ENCODE assay signal across 27 cellular contexts in the genomic region with DNA sequence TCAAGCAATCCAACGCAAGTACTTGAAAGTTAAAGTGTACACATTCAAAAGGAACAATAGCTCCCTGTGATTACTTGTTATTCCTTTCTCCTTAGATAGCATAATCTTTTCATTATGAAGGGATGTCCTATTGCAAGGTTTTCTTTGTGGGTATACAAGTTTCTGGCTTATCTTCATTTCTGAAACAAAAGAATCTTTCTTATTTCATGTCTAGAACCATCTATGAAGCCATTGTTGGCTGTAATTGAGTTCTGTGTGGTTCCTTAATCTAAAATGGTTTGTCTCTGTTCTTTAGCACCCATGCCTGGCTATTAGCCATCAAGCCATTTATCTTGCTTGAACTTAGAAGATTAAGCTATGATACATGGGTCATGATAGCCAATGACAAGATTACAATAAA.
DNase-seq lines count a peak whose midpoint lies in the region; ATAC-seq, FAIRE-seq and TF ChIP-seq lines count a peak whose summit lies in the region.
"Had no signal": no experiment of that assay in that cellular context is flagged by ENCODE, and none has a peak within 500 bp of the region (broad histone marks: within the 10 kb centered on the region; RNA-seq: fewer than 3 reads in every experiment).

No MANE protein-coding gene starts in this region.

- no peak overlapping the region for H3K4me3 ChIP-seq in K562
- H3K4me3 ChIP-seq: A549; BLaER1 treated with 17β-estradiol and CSF1 and Interleukin-3, amounts not matched to agents 10 nM and 100 nM; GM23248 had no signal

- H3K36me3 Mint-ChIP-seq in progenitor cell of endocrine pancreas (ENCODE audit: insufficient read depth) (peaks cover 18% of the 10 kb centered on the region), WTC11 (peaks cover 5% of the 10 kb centered on the region)
- peaks cover 5 to 16% (median 12%) of the 10 kb centered on the region in 3 donors for H3K36me3 Mint-ChIP-seq in naive thymus-derived CD8-positive, alpha-beta T cell
- H3K36me3 Mint-ChIP-seq in activated naive CD4-positive, alpha-beta T cell treated with anti-CD3 and anti-CD28 coated beads, Interleukin-2, amount 50 U/mL, for 72 hours: peaks cover 0 to 10% of the 10 kb centered on the region in 2 donors

- no peak for TF ChIP-seq POLR2A in K562 (conservative IDR thresholded peaks at IDR 0.05)

- in situ Hi-C loops in K562 (cut with MboI): no loop called here

- no TSS peak for BruUV-seq in K562 (replicated peaks; lab: Mats Ljungman, UMichigan)

- no peak for TF ChIP-seq CTCF in K562 (IDR thresholded peaks at IDR 0.05 in 2 of 3, conservative IDR thresholded peaks at IDR 0.05 in 1 of 3; ENCODE audit: insufficient read depth in 2 of 3, low read depth in 1 of 3, low read length in 3 of 3)
- no peak for TF ChIP-seq CTCF in progenitor cell of endocrine pancreas (IDR thresholded peaks at IDR 0.05; ENCODE audit: unreplicated experiment)
- TF ChIP-seq CTCF in WTC11 (IDR thresholded peaks at IDR 0.05): no peak

- no peak overlapping the region for H3K4me2 ChIP-seq in K562 (ENCODE audit: insufficient read depth, low read length)
- H3K4me2 ChIP-seq: A549; BLaER1 treated with 17β-estradiol and CSF1 and Interleukin-3, amounts not matched to agents 10 nM and 100 nM had no signal

- peak overlapping the region; percentile 90 for H3K27ac Mint-ChIP-seq in progenitor cell of endocrine pancreas
- no peak overlapping the region for H3K27ac Mint-ChIP-seq in WTC11
- H3K27ac Mint-ChIP-seq in naive thymus-derived CD8-positive, alpha-beta T cell: no peak overlapping the region
- no peak overlapping the region for H3K27ac Mint-ChIP-seq in activated naive CD4-positive, alpha-beta T cell treated with anti-CD3 and anti-CD28 coated beads, Interleukin-2, amount 50 U/mL, for 72 hours
- H3K27ac Mint-ChIP-seq: CD4-positive, alpha-beta T cell had no signal

- DNase-seq in NCI-H82 (lab: John Stamatoyannopoulos, UW) (peak; percentile 25), NCI-H82 treated with DMSO at 0.1 percent for 48 hours (lab: John Stamatoyannopoulos, UW; ENCODE audit: unreplicated experiment) (no peak), K562 (ENCODE audit: extremely low read depth in 1 of 4, low spot score in 3 of 4) (no peak), progenitor cell of endocrine pancreas (ENCODE audit: low spot score, unreplicated experiment) (no peak), WTC11 (ENCODE audit: low spot score) (no peak)
- no peak for DNase-seq in naive thymus-derived CD8-positive, alpha-beta T cell
- no peak for DNase-seq in activated naive CD4-positive, alpha-beta T cell treated with anti-CD3 and anti-CD28 coated beads, Interleukin-2, amount 50 U/mL, for 72 hours (ENCODE audit: low spot score in 2 of 2)
- DNase-seq: 8988T; ACHN; AML-193; BE2C; Calu3; CD4-positive, alpha-beta T cell; CD8-positive, alpha-beta memory T cell; COR-L47; DMS53; DMS79 treated with DMSO at 0.1 percent for 48 hours; GF-D8; GM23248; H9 had no signal

- no peaks in the 10 kb centered on the region for H3K9me3 ChIP-seq in K562 (replicated peaks; ENCODE audit: control insufficient read depth, insufficient read depth, low read depth, low read length)
- H3K9me3 ChIP-seq: A549; BE2C; BLaER1 treated with 17β-estradiol and CSF1 and Interleukin-3, amounts not matched to agents 10 nM and 100 nM had no signal

- no peaks in the 10 kb centered on the region for H3K4me1 ChIP-seq in K562 (replicated peaks in 1 of 2; ENCODE audit: control insufficient read depth in 2 of 2, insufficient read depth in 2 of 2, low read length in 2 of 2)
- H3K4me1 ChIP-seq: BE2C had no signal

- CTCF ChIA-PET in K562 (lab: Yijun Ruan, JAX; ENCODE audit: low intra/inter-chr PET ratio) (no interaction called here), WTC11 (lab: Charles Lee) (no interaction called here)

- intact Hi-C loops in K562 (cut with micrococcal nuclease): no loop called here

- peaks cover 3% of the 10 kb centered on the region for H3K9me3 Mint-ChIP-seq in progenitor cell of endocrine pancreas (ENCODE audit: low read depth)
- H3K9me3 Mint-ChIP-seq in WTC11: no peaks in the 10 kb centered on the region
- no peaks in the 10 kb centered on the region for H3K9me3 Mint-ChIP-seq in naive thymus-derived CD8-positive, alpha-beta T cell
- H3K9me3 Mint-ChIP-seq in activated naive CD4-positive, alpha-beta T cell treated with anti-CD3 and anti-CD28 coated beads, Interleukin-2, amount 50 U/mL, for 72 hours: no peaks in the 10 kb centered on the region
- H3K9me3 Mint-ChIP-seq: CD14-positive monocyte; CD4-positive, alpha-beta T cell; CD8-positive, alpha-beta memory T cell; H9 had no signal

- no peaks in the 10 kb centered on the region for H4K20me1 ChIP-seq in K562 (replicated peaks; ENCODE audit: control insufficient read depth, insufficient read depth, low read length)
- H4K20me1 ChIP-seq: BLaER1 treated with 17β-estradiol and CSF1 and Interleukin-3, amounts not matched to agents 10 nM and 100 nM had no signal

- TF ChIP-seq EP300 in K562 (IDR thresholded peaks at IDR 0.05; ENCODE audit: low read length): no peak

- no peak overlapping the region for H3K27ac ChIP-seq in K562 (ENCODE audit: extremely low read depth, low read depth, low read length)
- H3K27ac ChIP-seq: BLaER1 treated with 17β-estradiol and CSF1 and Interleukin-3, amounts not matched to agents 10 nM and 100 nM; GM23248 had no signal

- peaks cover 28% of the 10 kb centered on the region for H3K4me1 Mint-ChIP-seq in progenitor cell of endocrine pancreas (ENCODE audit: low read depth)
- no peaks in the 10 kb centered on the region for H3K4me1 Mint-ChIP-seq in WTC11
- no peaks in the 10 kb centered on the region for H3K4me1 Mint-ChIP-seq in naive thymus-derived CD8-positive, alpha-beta T cell
- H3K4me1 Mint-ChIP-seq: CD14-positive monocyte; CD8-positive, alpha-beta memory T cell; H9 had no signal

- no peak overlapping the region for H3K9ac ChIP-seq in K562 (ENCODE audit: insufficient read depth in 1 of 2, low read depth in 2 of 2, low read length in 2 of 2)
- H3K9ac ChIP-seq: BLaER1 treated with 17β-estradiol and CSF1 and Interleukin-3, amounts not matched to agents 10 nM and 100 nM; GM23248 had no signal

- WGBS in K562 (ENCODE audit: insufficient coverage, low coverage, missing lambda C conversion rate): 7% methylated on average over 1 of the region's 1 CpG

- no peaks in the 10 kb centered on the region for H3K36me3 ChIP-seq in K562 (ENCODE audit: control insufficient read depth, insufficient read depth, low read length)
- H3K36me3 ChIP-seq: BE2C had no signal

- H2AFZ ChIP-seq in K562 (ENCODE audit: low read depth, low read length): no peak overlapping the region
- H2AFZ ChIP-seq: GM23248 had no signal

- ATAC-seq in K562 (no peak), WTC11 (no peak)
- ATAC-seq in naive thymus-derived CD8-positive, alpha-beta T cell: no peak
- ATAC-seq in activated naive CD4-positive, alpha-beta T cell treated with anti-CD3 and anti-CD28 coated beads, Interleukin-2, amount 50 U/mL, for 72 hours: no peak
- ATAC-seq: A549, HCT116 had no signal

- H3K4me3 Mint-ChIP-seq in progenitor cell of endocrine pancreas (ENCODE audit: low read depth) (no peak overlapping the region), WTC11 (no peak overlapping the region)
- no peak overlapping the region for H3K4me3 Mint-ChIP-seq in naive thymus-derived CD8-positive, alpha-beta T cell
- H3K4me3 Mint-ChIP-seq: CD14-positive monocyte; CD4-positive, alpha-beta T cell; CD8-positive, alpha-beta memory T cell; H9 had no signal

- no peaks in the 10 kb centered on the region for H3K27me3 ChIP-seq in K562 (ENCODE audit: control insufficient read depth in 2 of 2, insufficient read depth in 2 of 2, low read length in 2 of 2)
- H3K27me3 ChIP-seq: BE2C; BLaER1 treated with 17β-estradiol and CSF1 and Interleukin-3, amounts not matched to agents 10 nM and 100 nM had no signal

- POLR2A ChIA-PET in K562 (lab: Yijun Ruan, JAX) (no interaction called here), WTC11 (lab: Charles Lee) (no interaction called here)
- POLR2A ChIA-PET in naive thymus-derived CD8-positive, alpha-beta T cell (lab: Charles Lee): no interaction called here

- H3K79me2 ChIP-seq in K562 (ENCODE audit: control insufficient read depth, insufficient read depth, low read length): no peaks in the 10 kb centered on the region

- no peaks in the 10 kb centered on the region for H3K9me1 ChIP-seq in K562 (ENCODE audit: control insufficient read depth, insufficient read depth, low read length)

- TF ChIP-seq RAD21 in K562 (CRISPR knock-in tag; conservative IDR thresholded peaks at IDR 0.05 in 1 of 2, IDR thresholded peaks at IDR 0.05 in 1 of 2): no peak

- FAIRE-seq in K562 (lab: Jason Lieb, UNC): peak; percentile 51
- FAIRE-seq: GM12891, GM18507, H1 had no signal

- H3K27me3 Mint-ChIP-seq in progenitor cell of endocrine pancreas (no peaks in the 10 kb centered on the region), WTC11 (ENCODE audit: low read depth) (no peaks in the 10 kb centered on the region)
- peaks cover 0 to 5% (median 4%) of the 10 kb centered on the region in 5 donors for H3K27me3 Mint-ChIP-seq in naive thymus-derived CD8-positive, alpha-beta T cell
- H3K27me3 Mint-ChIP-seq: CD4-positive, alpha-beta T cell had no signal

TF ChIP-seq in K562, 482 proteins besides CTCF, POLR2A, EP300 and RAD21 (continues in another document):
- TF ChIP-seq POLR3A (IDR thresholded peaks at IDR 0.05; ENCODE audit: borderline replicate concordance, extremely low read depth, insufficient read depth, insufficient read length) (no peak), ZFPM2 (CRISPR knock-in tag; IDR thresholded peaks at IDR 0.05) (no peak), ZNF197 (CRISPR knock-in tag; IDR thresholded peaks at IDR 0.05; ENCODE audit: low read depth) (no peak), NFRKB (IDR thresholded peaks at IDR 0.05; ENCODE audit: low read depth) (no peak), ZFX (CRISPR knock-in tag; IDR thresholded peaks at IDR 0.05) (no peak)
- TF ChIP-seq, protein P1, sequence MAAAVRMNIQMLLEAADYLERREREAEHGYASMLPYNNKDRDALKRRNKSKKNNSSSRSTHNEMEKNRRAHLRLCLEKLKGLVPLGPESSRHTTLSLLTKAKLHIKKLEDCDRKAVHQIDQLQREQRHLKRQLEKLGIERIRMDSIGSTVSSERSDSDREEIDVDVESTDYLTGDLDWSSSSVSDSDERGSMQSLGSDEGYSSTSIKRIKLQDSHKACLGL (CRISPR knock-in tag; IDR thresholded peaks at IDR 0.05; ENCODE audit: borderline replicate concordance, poor library complexity, severe bottlenecking): no peak

TF ChIP-seq in WTC11, 78 proteins besides CTCF, POLR2A, EP300 and RAD21 (continues in another document):
- TF ChIP-seq, protein P2, sequence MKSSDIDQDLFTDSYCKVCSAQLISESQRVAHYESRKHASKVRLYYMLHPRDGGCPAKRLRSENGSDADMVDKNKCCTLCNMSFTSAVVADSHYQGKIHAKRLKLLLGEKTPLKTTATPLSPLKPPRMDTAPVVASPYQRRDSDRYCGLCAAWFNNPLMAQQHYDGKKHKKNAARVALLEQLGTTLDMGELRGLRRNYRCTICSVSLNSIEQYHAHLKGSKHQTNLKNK (CRISPR knock-in tag; IDR thresholded peaks at IDR 0.05): no peak
- TF ChIP-seq SP1 (CRISPR knock-in tag; conservative IDR thresholded peaks at IDR 0.05) (no peak), JUN (CRISPR knock-in tag; IDR thresholded peaks at IDR 0.05) (no peak), TCF7 (CRISPR knock-in tag; IDR thresholded peaks at IDR 0.05; ENCODE audit: low read depth) (no peak)
